ENCODE assay signal across 27 cellular contexts in the genomic region with DNA sequence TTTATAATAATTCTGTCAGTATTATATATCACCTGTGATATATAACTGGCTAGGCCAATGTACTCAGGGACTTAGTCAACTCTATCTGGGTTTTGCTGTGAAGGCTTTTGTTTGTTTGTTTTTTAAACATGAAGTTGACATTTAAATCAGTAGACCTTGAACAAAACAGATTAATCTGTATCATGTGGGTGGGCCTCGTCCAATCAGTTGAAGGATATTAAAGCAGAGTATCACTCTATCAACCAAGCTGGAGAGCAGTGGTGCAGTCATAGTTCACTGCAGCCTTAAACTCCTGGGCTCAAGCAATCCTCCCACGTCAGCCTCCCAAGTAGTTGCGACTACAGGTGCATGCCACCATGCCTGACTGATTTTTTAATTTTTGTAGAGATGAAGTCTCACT.
"Had no signal": no experiment of that assay in that cellular context is flagged by ENCODE, and none has a peak within 500 bp of the region (broad histone marks: within the 10 kb centered on the region; RNA-seq: fewer than 3 reads in every experiment).

No MANE protein-coding gene starts in this region.

- H3K9me3 ChIP-seq: testis, thoracic aorta, thyroid gland, upper lobe of right lung, uterus, vagina had no signal

- H3K27me3 ChIP-seq: stomach, suprapubic skin, testis, thyroid gland, tibial artery, tibial nerve, transverse colon, upper lobe of left lung, upper lobe of right lung, uterus, vagina had no signal

- ATAC-seq: stimulated activated effector memory CD8-positive, alpha-beta T cell treated with anti-CD3 and anti-CD28 coated beads, Interleukin-12 subunit alpha, Interleukin-12 subunit beta, amount 100 ng/mL, for 72 hours; stimulated activated memory B cell treated with anti-CD40 and anti-IgM and Interleukin-4, amounts not matched to agents 10 μg/mL and 1 μg/mL and 100 μg/mL, for 72 hours; stimulated activated naive B cell treated with anti-CD40 and anti-IgM and Interleukin-4, amounts not matched to agents 10 μg/mL and 1 μg/mL and 100 μg/mL, for 72 hours; stimulated activated naive CD8-positive, alpha-beta T cell treated with anti-CD3 and anti-CD28 coated beads, Interleukin-15, amount 100 ng/mL, for 72 hours; stimulated activated naive CD8-positive, alpha-beta T cell treated with anti-CD3 and anti-CD28 coated beads, Interleukin-15, Interleukin-2, amounts not matched to agents 100 U/mL and 50 U/mL, for 24 hours had no signal

- H3K36me3 ChIP-seq: stomach, suprapubic skin, thoracic aorta, thyroid gland, tibial artery, tibial nerve, transverse colon, upper lobe of left lung, upper lobe of right lung, uterus, vagina had no signal

- H3K4me3 ChIP-seq: stomach, suprapubic skin, testis, thoracic aorta, thyroid gland, tibial artery, tibial nerve, transverse colon, upper lobe of left lung, upper lobe of right lung, uterus, vagina had no signal

- FAIRE-seq: urothelium cell line had no signal

- DNase-seq: stimulated activated CD4-positive, alpha-beta T cell treated with anti-CD3 and anti-CD28 coated beads, Interleukin-2, amount 100 ng/mL, for 48 hours; stimulated activated CD4-positive, alpha-beta T cell treated with anti-CD3 and anti-CD28 coated beads, Interleukin-4, amount 100 ng/mL, for 1 hour; stimulated activated CD4-positive, alpha-beta T cell treated with anti-CD3 and anti-CD28 coated beads, Interleukin-4, amount 100 ng/mL, for 24 hours; stimulated activated CD4-positive, alpha-beta T cell treated with anti-CD3 and anti-CD28 coated beads, Interleukin-4, amount 100 ng/mL, for 4 hours; stimulated activated CD8-positive, alpha-beta memory T cell treated with anti-CD3 and anti-CD28 coated beads, Interleukin-4, amount 100 ng/mL, for 48 hours; stimulated activated naive B cell treated with anti-CD40 and anti-IgM and Interleukin-4, amounts not matched to agents 10 μg/mL and 1 μg/mL and 100 μg/mL, for 72 hours; stimulated activated naive CD4-positive, alpha-beta T cell; stimulated activated naive CD4-positive, alpha-beta T cell treated with Interleukin-2 at 50 U/mL for 16 hours; stimulated activated naive CD8-positive, alpha-beta T cell treated with anti-CD3 and anti-CD28 coated beads, Interleukin-15, amount 100 ng/mL, for 72 hours; stimulated activated naive CD8-positive, alpha-beta T cell treated with anti-CD3 and anti-CD28 coated beads, Interleukin-15, Interleukin-2, amounts not matched to agents 100 U/mL and 50 U/mL, for 24 hours; stomach; substantia nigra; testis; thyroid gland; tibial artery; transverse colon; trophoblast cell; upper lobe of left lung; upper lobe of right lung; uterus had no signal

- H3K27ac ChIP-seq: stomach, suprapubic skin, testis, thoracic aorta, thyroid gland, tibial artery, tibial nerve, transverse colon, upper lobe of left lung, upper lobe of right lung, uterus, vagina had no signal

- H3K4me1 ChIP-seq: stomach, suprapubic skin, testis, thyroid gland, tibial artery, tibial nerve, transverse colon, upper lobe of left lung, upper lobe of right lung, uterus, vagina had no signal
